Comparison of ENCODE assay signal across 1 cellular context in genomic region chr9:136043386-136044054, GRCh38.
TF ChIP-seq lines count a peak whose summit lies in the region.

No MANE protein-coding gene starts in this region.

TF ChIP-seq in HepG2, 621 proteins besides CTCF, POLR2A, EP300 and RAD21:
- TF ChIP-seq ZFY (CRISPR knock-in tag; IDR thresholded peaks at IDR 0.05) (no peak), BRCA1 (CRISPR knock-in tag; IDR thresholded peaks at IDR 0.05) (no peak), ZBTB10 (CRISPR knock-in tag; IDR thresholded peaks at IDR 0.05; ENCODE audit: borderline replicate concordance) (no peak), HES4 (CRISPR knock-in tag; IDR thresholded peaks at IDR 0.05; ENCODE audit: borderline replicate concordance) (no peak), FOXO1 (CRISPR knock-in tag; IDR thresholded peaks at IDR 0.05) (no peak), ZNF770 (CRISPR knock-in tag; IDR thresholded peaks at IDR 0.05) (peak; percentile 41; the same call in 1 of the 2 replicates), HNF4A (CRISPR knock-in tag; IDR thresholded peaks at IDR 0.05) (no peak), E2F5 (CRISPR knock-in tag; conservative IDR thresholded peaks at IDR 0.05) (no peak), TAF15 (IDR thresholded peaks at IDR 0.05; ENCODE audit: low read depth, low read length, poor library complexity, severe bottlenecking) (no peak), AKAP8 (CRISPR knock-in tag; IDR thresholded peaks at IDR 0.05) (no peak), CEBPB (IDR thresholded peaks at IDR 0.05; ENCODE audit: borderline replicate concordance, low read depth, low read length) (peak; percentile 15; the same call in 1 of the 2 replicates), MED1 (CRISPR knock-in tag; IDR thresholded peaks at IDR 0.05) (no peak), ARID2 (CRISPR knock-in tag; IDR thresholded peaks at IDR 0.05; ENCODE audit: borderline replicate concordance) (no peak), ASH2L (IDR thresholded peaks at IDR 0.05; ENCODE audit: insufficient read length, low read depth, low read length) (no peak), PHB2 (IDR thresholded peaks at IDR 0.05; ENCODE audit: partially characterized antibody) (no peak)
- TF ChIP-seq, protein P1, sequence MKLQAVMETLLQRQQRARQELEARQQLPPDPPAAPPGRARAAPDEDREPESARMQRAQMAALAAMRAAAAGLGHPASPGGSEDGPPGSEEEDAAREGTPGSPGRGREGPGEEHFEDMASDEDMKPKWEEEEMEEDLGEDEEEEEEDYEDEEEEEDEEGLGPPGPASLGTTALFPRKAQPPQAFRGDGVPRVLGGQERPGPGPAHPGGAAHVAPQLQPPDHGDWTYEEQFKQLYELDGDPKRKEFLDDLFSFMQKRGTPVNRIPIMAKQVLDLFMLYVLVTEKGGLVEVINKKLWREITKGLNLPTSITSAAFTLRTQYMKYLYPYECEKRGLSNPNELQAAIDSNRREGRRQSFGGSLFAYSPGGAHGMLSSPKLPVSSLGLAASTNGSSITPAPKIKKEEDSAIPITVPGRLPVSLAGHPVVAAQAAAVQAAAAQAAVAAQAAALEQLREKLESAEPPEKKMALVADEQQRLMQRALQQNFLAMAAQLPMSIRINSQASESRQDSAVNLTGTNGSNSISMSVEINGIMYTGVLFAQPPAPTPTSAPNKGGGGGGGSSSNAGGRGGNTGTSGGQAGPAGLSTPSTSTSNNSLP (IDR thresholded peaks at IDR 0.05; ENCODE audit: low read depth, low read length) = no peak
